15 cellular contexts compared by ENCODE assay signal in the genomic region with DNA sequence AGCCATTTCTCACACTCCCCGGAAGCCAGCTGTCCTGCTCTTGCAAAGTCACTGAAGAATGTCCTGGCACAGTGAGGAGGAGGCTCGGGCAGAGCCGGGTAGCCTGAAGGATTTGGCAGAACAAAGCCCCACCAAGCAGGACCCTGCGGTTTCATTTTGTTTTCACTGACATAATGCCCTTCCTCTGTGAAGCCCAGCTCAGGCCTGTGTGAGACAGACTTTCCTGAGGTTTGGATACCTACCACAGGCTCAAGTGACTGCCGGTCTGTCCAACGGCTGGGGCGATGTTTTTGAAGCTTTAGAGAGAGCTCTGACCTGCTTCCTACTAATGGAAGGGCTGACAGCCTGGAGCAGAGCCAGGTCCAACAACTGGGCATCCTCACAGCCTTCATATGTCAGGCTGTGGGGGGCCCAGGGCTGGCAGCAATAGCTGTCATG.
A peak's percentile ranks its signal among the peaks of the same experiment; 100 is the strongest.
DNase-seq lines count a peak whose midpoint lies in the region; ATAC-seq and TF ChIP-seq lines count a peak whose summit lies in the region.
"Had no signal": no experiment of that assay in that cellular context is flagged by ENCODE, and none has a peak within 500 bp of the region (broad histone marks: within the 10 kb centered on the region; RNA-seq: fewer than 3 reads in every experiment).

No MANE protein-coding gene starts in this region.

- no peak overlapping the region for H3K27ac ChIP-seq in transverse colon

- H3K27ac Mint-ChIP-seq in effector memory CD8-positive, alpha-beta T cell = no peak overlapping the region
- H3K27ac Mint-ChIP-seq: activated CD4-positive, alpha-beta T cell treated with anti-CD3 and anti-CD28 coated beads for 36 hours; CD4-positive, CD25-positive, alpha-beta regulatory T cell had no signal

- no peak for ATAC-seq in effector memory CD8-positive, alpha-beta T cell (replicated peaks)
- ATAC-seq: activated CD4-positive, alpha-beta T cell treated with anti-CD3 and anti-CD28 coated beads for 36 hours had no signal

- H3K4me3 Mint-ChIP-seq in effector memory CD8-positive, alpha-beta T cell = no peak overlapping the region
- H3K4me3 Mint-ChIP-seq: activated CD4-positive, alpha-beta T cell treated with anti-CD3 and anti-CD28 coated beads for 36 hours; CD4-positive, CD25-positive, alpha-beta regulatory T cell had no signal

- TF ChIP-seq POLR2A in transverse colon (IDR thresholded peaks at IDR 0.05) = no peak

- TF ChIP-seq CTCF in choroid plexus epithelial cell (conservative IDR thresholded peaks at IDR 0.05; ENCODE audit: low read depth, low read length) (no peak), transverse colon (IDR thresholded peaks at IDR 0.05) (no peak)

- no peak for TF ChIP-seq EP300 in transverse colon (IDR thresholded peaks at IDR 0.05; ENCODE audit: low read depth)

- H3K9me3 ChIP-seq in neuron (ENCODE audit: low read length) (no peaks in the 10 kb centered on the region), transverse colon (no peaks in the 10 kb centered on the region)
- H3K9me3 ChIP-seq: HAP-1 had no signal

- H3K4me1 Mint-ChIP-seq in effector memory CD8-positive, alpha-beta T cell (ENCODE audit: low read depth in 2 of 2) = no peaks in the 10 kb centered on the region
- H3K4me1 Mint-ChIP-seq: activated CD4-positive, alpha-beta T cell treated with anti-CD3 and anti-CD28 coated beads for 36 hours; CD4-positive, CD25-positive, alpha-beta regulatory T cell had no signal

- peak overlapping the region; percentile 29 for H2AFZ ChIP-seq in neuron (ENCODE audit: low read depth, low read length)

- H3K36me3 ChIP-seq in neuron (ENCODE audit: insufficient read depth, low read length) (no peaks in the 10 kb centered on the region), transverse colon (no peaks in the 10 kb centered on the region)
- H3K36me3 ChIP-seq: HAP-1 had no signal

- no peaks in the 10 kb centered on the region for H3K9me3 Mint-ChIP-seq in effector memory CD8-positive, alpha-beta T cell

- peak; percentile 24 for DNase-seq in EL
- DNase-seq in NCI-H69 (lab: John Stamatoyannopoulos, UW) = peak; percentile 39
- DNase-seq in choroid plexus epithelial cell (ENCODE audit: low read depth) = peak; percentile 45
- no peak for DNase-seq in transverse colon
- DNase-seq in stimulated activated CD4-positive, alpha-beta T cell treated with anti-CD3 and anti-CD28 coated beads, Interleukin-2, amount 100 ng/mL, for 48 hours = no peak
- no peak for DNase-seq in effector memory CD8-positive, alpha-beta T cell
- no peak for DNase-seq in COLO668 (lab: John Stamatoyannopoulos, UW; ENCODE audit: unreplicated experiment)
- DNase-seq: activated CD4-positive, alpha-beta T cell treated with anti-CD3 and anti-CD28 coated beads for 36 hours; activated T-cell treated with anti-CD3 and anti-CD28 coated beads, Interleukin-2, amount 50 U/mL, for 48 hours; CD4-positive, CD25-positive, alpha-beta regulatory T cell; effector CD8-positive, alpha-beta T cell; GF-D8; T-helper 1 cell had no signal

- peaks cover 3% of the 10 kb centered on the region for H3K36me3 Mint-ChIP-seq in effector memory CD8-positive, alpha-beta T cell (ENCODE audit: insufficient read depth)
- H3K36me3 Mint-ChIP-seq: CD4-positive, CD25-positive, alpha-beta regulatory T cell had no signal

- H3K4me3 ChIP-seq in choroid plexus epithelial cell (ENCODE audit: low read depth, low read length) (no peak overlapping the region), neuron (ENCODE audit: low read length) (peak overlapping the region; percentile 3), transverse colon (no peak overlapping the region)
- H3K4me3 ChIP-seq: HAP-1 had no signal

- H3K27me3 ChIP-seq in neuron (ENCODE audit: insufficient read depth, low read length) = peaks cover 7% of the 10 kb centered on the region
- H3K27me3 ChIP-seq in transverse colon = peaks cover 4% of the 10 kb centered on the region

- in situ Hi-C loops in transverse colon (cut with MboI; ENCODE audit: low pct_ligation_motif_present in 1 of 4, low pct_unique_long_range_greater_than_20kb in 1 of 4, low sequenced_read_pairs in 3 of 4) = no loop called here

- H3K4me1 ChIP-seq in neuron (ENCODE audit: insufficient read depth, low read length) = peaks cover 26% of the 10 kb centered on the region
- peaks cover 0 to 4% (median 2%) of the 10 kb centered on the region in 4 donors for H3K4me1 ChIP-seq in transverse colon
- H3K4me1 ChIP-seq: HAP-1 had no signal

- WGBS in transverse colon (ENCODE audit: low coverage in 1 of 2), 2 donors = 74% methylated on average over 7 of the region's 7 CpGs; no CpG with 5 or more reads in 1 of the 2 donors

- H3K27me3 Mint-ChIP-seq in effector memory CD8-positive, alpha-beta T cell = peaks cover 46 to 83% of the 10 kb centered on the region in 2 donors

- intact Hi-C loops in transverse colon (cut with DNase I; ENCODE audit: low total_unique reads) = no loop called here

Comparison
In these comparisons a context has a peak if more than half of its experiments do, and no peak if none do; other contexts are left out.
1. DNase-seq: peak in EL (single experiment), NCI-H69 (single experiment) and choroid plexus epithelial cell (single experiment); none in transverse colon (single experiment), stimulated activated CD4-positive, alpha-beta T cell treated with anti-CD3 and anti-CD28 coated beads, Interleukin-2, amount 100 ng/mL, for 48 hours (0 of 2), effector memory CD8-positive, alpha-beta T cell (0 of 3) and COLO668 (single experiment).